In genomic region chr10:18113881-18114280, GRCh38 we compare ENCODE assay signal across 18 cellular contexts. TPM values are rescaled to one million over a fixed set of nuclear protein-coding genes. Genes with fewer than 3 reads are reported as not detected.
"Had no signal": no experiment of that assay in that cellular context is flagged by ENCODE, and none has a peak within 500 bp of the region (broad histone marks: within the 10 kb centered on the region; RNA-seq: fewer than 3 reads in every experiment).

No MANE protein-coding gene starts in this region.

- H3K9ac ChIP-seq: SK-N-SH had no signal

- H3K4me3 ChIP-seq: K562 had no signal

- H3K4me2 ChIP-seq: SK-N-SH had no signal

- H3K9me3 ChIP-seq: SK-N-SH had no signal

- DNase-seq: NCI-H1092, NCI-H1105 treated with DMSO at 0.1 percent for 48 hours, NCI-H1417 treated with DMSO at 0.1 percent for 48 hours, NCI-H146, NCI-H1694 treated with DMSO at 0.1 percent for 48 hours, NCI-H1930, NCI-H2081, NCI-H2107, NCI-H2227 treated with DMSO at 0.1 percent for 48 hours, NCI-H526 treated with DMSO at 0.1 percent for 48 hours, NCI-H748 treated with DMSO at 0.1 percent for 48 hours, RPMI8226, SHP77, SK-N-SH had no signal

- ATAC-seq: K562 had no signal

- H3K27ac ChIP-seq: HL-60 had no signal

RNA-seq across cellular contexts. Expression of gene CACNB2, which starts 26.3 kb away (rescaled TPM):
- total RNA-seq: K562, LHCN-M2, SK-MEL-5 had no signal
